Comparison of ENCODE assay signal across 7 cellular contexts in genomic region chr3:160956785-160957184, GRCh38.
DNase-seq lines count a peak whose midpoint lies in the region; ATAC-seq and FAIRE-seq lines count a peak whose summit lies in the region.

No MANE protein-coding gene starts in this region.

- ATAC-seq in HG02610 (IDR thresholded peaks at IDR 0.05; ENCODE audit: unreplicated experiment), result peak; percentile 77

- intact Hi-C loops in posterior vena cava (cut with DNase I), result no loop called here

- peak; percentile 35 for FAIRE-seq in GM18507 (lab: Jason Lieb, UNC)

- DNase-seq in GM18507 (ENCODE audit: extremely low spot score, insufficient read length, low read depth) (no peak), OCI-M1 (lab: John Stamatoyannopoulos, UW) (peak; percentile 63), iris pigment epithelial cell (ENCODE audit: low read depth) (peak; percentile 51), NCI-H2227 treated with DMSO at 0.1 percent for 48 hours (lab: John Stamatoyannopoulos, UW) (no peak), posterior vena cava (ENCODE audit: low spot score) (no peak), amygdala (lab: John Stamatoyannopoulos, UW) (no peak)

Comparison
In these comparisons a context has a peak if more than half of its experiments do, and no peak if none do; other contexts are left out.
1. DNase-seq: peak in OCI-M1 (single experiment) and iris pigment epithelial cell (single experiment); none in GM18507 (single experiment), NCI-H2227 treated with DMSO at 0.1 percent for 48 hours (single experiment), posterior vena cava (single experiment) and amygdala (0 of 56).